22 cellular contexts compared by ENCODE assay signal in the genomic region with DNA sequence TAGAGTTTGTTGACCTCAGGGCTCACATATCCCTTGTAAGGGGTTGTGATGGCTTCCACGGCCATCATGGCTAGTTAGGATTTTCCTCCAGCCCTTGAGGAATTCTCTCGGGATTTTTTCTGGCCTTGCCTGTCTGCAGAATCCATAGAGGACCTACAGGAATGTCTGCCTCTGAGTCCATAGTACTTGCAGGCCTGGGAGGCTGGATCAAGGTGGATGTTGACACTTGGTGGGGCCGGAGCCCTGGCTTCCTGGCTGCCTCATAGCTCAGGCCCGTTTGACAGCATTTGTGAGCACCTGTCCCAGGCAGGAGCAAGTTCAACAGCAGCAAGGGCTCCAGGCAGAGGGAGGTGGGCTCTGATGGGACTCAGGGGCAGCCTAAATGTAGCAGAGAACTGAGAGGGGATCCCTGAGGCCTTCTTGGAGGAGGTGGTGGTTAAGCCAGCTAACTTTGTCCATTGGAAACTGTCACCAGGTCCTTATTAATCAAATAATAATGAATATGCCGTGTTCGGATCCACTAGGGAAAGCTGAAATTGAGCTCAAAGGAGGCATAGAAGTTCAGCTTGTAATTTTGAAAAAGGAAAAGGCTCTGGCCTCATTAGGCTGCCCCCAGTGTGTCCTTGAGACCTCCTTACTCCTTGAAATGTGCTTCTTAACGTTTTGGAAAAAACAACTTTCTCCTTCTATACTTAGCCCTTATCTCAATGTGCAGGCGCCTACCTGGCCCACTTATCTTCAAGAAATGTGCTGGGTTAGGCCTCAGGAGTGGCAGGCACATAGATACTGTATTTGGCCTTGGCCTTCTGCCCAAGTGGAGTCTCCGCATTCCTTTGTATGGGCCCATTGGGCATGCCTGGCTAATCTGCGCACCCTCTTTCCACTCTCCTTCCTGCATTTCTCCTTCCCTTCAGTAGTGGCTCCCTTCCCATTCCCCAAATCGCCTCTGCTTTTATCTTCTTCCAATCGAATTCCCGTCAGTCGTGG.
A peak's percentile ranks its signal among the peaks of the same experiment; 100 is the strongest.
DNase-seq lines count a peak whose midpoint lies in the region; ATAC-seq, FAIRE-seq and TF ChIP-seq lines count a peak whose summit lies in the region.
"Had no signal": no experiment of that assay in that cellular context is flagged by ENCODE, and none has a peak within 500 bp of the region (broad histone marks: within the 10 kb centered on the region; RNA-seq: fewer than 3 reads in every experiment).

No MANE protein-coding gene starts in this region.

- intact Hi-C loops in left ventricle myocardium superior (cut with micrococcal nuclease) = no loop called here
- intact Hi-C loops in Right ventricle myocardium superior (cut with DNase I) = no loop called here
- intact Hi-C loops in body of pancreas (cut with DNase I) = no loop called here

- H3K4me1 ChIP-seq in body of pancreas (peaks cover 85% of the 10 kb centered on the region), mucosa of stomach (ENCODE audit: control insufficient read depth, insufficient read depth, low read length) (peaks cover 74% of the 10 kb centered on the region)
- H3K4me1 ChIP-seq: SJSA1 had no signal

- H3K27me3 ChIP-seq in body of pancreas (no peaks in the 10 kb centered on the region), mucosa of stomach (ENCODE audit: control insufficient read depth, insufficient read depth, low read length) (no peaks in the 10 kb centered on the region)
- H3K27me3 ChIP-seq: dorsolateral prefrontal cortex, heart right ventricle, SJSA1, tibial nerve had no signal

- DNase-seq in left ventricle myocardium superior = no peak
- DNase-seq in Right ventricle myocardium superior = no peak
- DNase-seq in body of pancreas = peak; percentile 42 to 60 (median 54)
- no peak for DNase-seq in GM12891 (ENCODE audit: insufficient read length, low spot score)
- DNase-seq in NCI-H345 (lab: John Stamatoyannopoulos, UW) = no peak
- DNase-seq: activated CD8-positive, alpha-beta T cell treated with anti-CD3 and anti-CD28 coated beads for 36 hours; activated effector memory CD4-positive, alpha-beta T cell treated with Interleukin-2 at 50 U/mL for 16 hours; DMS 273 treated with DMSO at 0.1 percent for 48 hours; dorsolateral prefrontal cortex; GM23248; heart right ventricle; KBM-7; naive thymus-derived CD8-positive, alpha-beta T cell; NCI-H1417 treated with DMSO at 0.1 percent for 48 hours; NCI-H510A; retina; stimulated activated CD4-positive, alpha-beta T cell treated with anti-CD3 and anti-CD28 coated beads, Interleukin-2, amount 100 ng/mL, for 24 hours had no signal

- H3K4me3 ChIP-seq in body of pancreas = no peak overlapping the region
- peak overlapping the region; percentile 43 for H3K4me3 ChIP-seq in mucosa of stomach (ENCODE audit: low read length)
- H3K4me3 ChIP-seq: GM23248, heart right ventricle, SJSA1, tibial nerve had no signal

- ATAC-seq in left ventricle myocardium superior = peak; percentile 21
- ATAC-seq in Right ventricle myocardium superior (ENCODE audit: poor library complexity) = no peak
- no peak for ATAC-seq in body of pancreas
- no peak for ATAC-seq in HG02884 (IDR thresholded peaks at IDR 0.05; ENCODE audit: unreplicated experiment)
- ATAC-seq in HG03565 (IDR thresholded peaks at IDR 0.05; ENCODE audit: unreplicated experiment) = no peak
- ATAC-seq: activated CD8-positive, alpha-beta T cell treated with anti-CD3 and anti-CD28 coated beads for 36 hours; naive thymus-derived CD8-positive, alpha-beta T cell had no signal

- H3K9me3 ChIP-seq in body of pancreas = no peaks in the 10 kb centered on the region
- H3K9me3 ChIP-seq in mucosa of stomach (ENCODE audit: control insufficient read depth, low read length) = no peaks in the 10 kb centered on the region
- H3K9me3 ChIP-seq: heart right ventricle, SJSA1, tibial nerve had no signal

- peak overlapping the region; percentile 66 for H3K9ac ChIP-seq in mucosa of stomach (ENCODE audit: low read length)
- H3K9ac ChIP-seq: GM23248 had no signal

- no peaks in the 10 kb centered on the region for H3K36me3 ChIP-seq in body of pancreas (replicated peaks in 1 of 2; ENCODE audit: insufficient read depth in 1 of 2, low read depth in 2 of 2)
- H3K36me3 ChIP-seq in mucosa of stomach (ENCODE audit: control insufficient read depth, insufficient read depth, low read length) = no peaks in the 10 kb centered on the region
- H3K36me3 ChIP-seq: SJSA1, tibial nerve had no signal

- peak overlapping the region; percentile 18 to 72 (median 66) for H3K27ac ChIP-seq in body of pancreas
- H3K27ac ChIP-seq: GM23248, heart right ventricle, SJSA1, tibial nerve had no signal

- FAIRE-seq in GM12891 (lab: Jason Lieb, UNC) = no peak

- no peak for TF ChIP-seq CTCF in body of pancreas (IDR thresholded peaks at IDR 0.05)

- no peak for TF ChIP-seq POLR2A in body of pancreas (IDR thresholded peaks at IDR 0.05)
- TF ChIP-seq POLR2A in GM12891 (IDR thresholded peaks at IDR 0.05; ENCODE audit: low read depth, low read length) = no peak

- WGBS in body of pancreas, 2 donors = 24 to 25% methylated on average over 14 of the region's 14 CpGs

TF ChIP-seq in GM12891, 5 proteins besides CTCF, POLR2A, EP300 and RAD21:
- TF ChIP-seq TAF1 (IDR thresholded peaks at IDR 0.05; ENCODE audit: low read depth, low read length) (no peak), POLR2AphosphoS5 (IDR thresholded peaks at IDR 0.05; ENCODE audit: low read depth, low read length) (no peak), POU2F2 (IDR thresholded peaks at IDR 0.05; ENCODE audit: low read depth, low read length) (no peak), SPI1 (IDR thresholded peaks at IDR 0.05; ENCODE audit: low read depth, low read length) (no peak), PAX5 (IDR thresholded peaks at IDR 0.05; ENCODE audit: insufficient read depth, low read length, severe bottlenecking) (no peak)

Comparison
In these comparisons a context has a peak if more than half of its experiments do, and no peak if none do; other contexts are left out.
1. DNase-seq: peak in body of pancreas (4 of 4); none in left ventricle myocardium superior (single experiment), Right ventricle myocardium superior (single experiment), GM12891 (single experiment) and NCI-H345 (single experiment).